13 cellular contexts compared by ENCODE assay signal in genomic region chr9:5841771-5842339, GRCh38. TPM values are rescaled to one million over a fixed set of nuclear protein-coding genes. Genes with fewer than 3 reads are reported as not detected.
DNase-seq lines count a peak whose midpoint lies in the region; ATAC-seq, FAIRE-seq and TF ChIP-seq lines count a peak whose summit lies in the region.
"Not testable (repeated sequence)": the region's sequence is repeated elsewhere in the genome, so short reads cannot be mapped to it uniquely, and the experiment has no call there.
"Had no signal": no experiment of that assay in that cellular context is flagged by ENCODE, and none has a peak within 500 bp of the region (broad histone marks: within the 10 kb centered on the region; RNA-seq: fewer than 3 reads in every experiment).

No MANE protein-coding gene starts in this region.

- peak; percentile 46 for FAIRE-seq in GM12892 (lab: Jason Lieb, UNC)

- not testable (repeated sequence) for H4K20me1 ChIP-seq in PC-9 (ENCODE audit: insufficient read depth)

- not testable (repeated sequence) for H3K9me3 ChIP-seq in PC-9 (ENCODE audit: insufficient read depth, low read depth); naive thymus-derived CD4-positive, alpha-beta T cell (ENCODE audit: control insufficient read depth in 2 of 3, low read length in 3 of 3)

- H3K4me1 Mint-ChIP-seq in activated T-cell treated with anti-CD3 and anti-CD28 coated beads, Interleukin-2, amount 50 U/mL, for 4 hours (ENCODE audit: low read depth): peaks cover 56% of the 10 kb centered on the region
- H3K4me1 Mint-ChIP-seq in activated naive CD8-positive, alpha-beta T cell (ENCODE audit: low read depth): peaks cover 64% of the 10 kb centered on the region
- H3K4me1 Mint-ChIP-seq in naive thymus-derived CD4-positive, alpha-beta T cell: peaks cover 50 to 75% (median 60%) of the 10 kb centered on the region in 7 donors

- not testable (repeated sequence) for H3K9me3 Mint-ChIP-seq in activated T-cell treated with anti-CD3 and anti-CD28 coated beads, Interleukin-2, amount 50 U/mL, for 4 hours; activated naive CD8-positive, alpha-beta T cell (ENCODE audit: low read depth)
- peaks cover 0 to 10% (median 0%) of the 10 kb centered on the region in 11 donors for H3K9me3 Mint-ChIP-seq in naive thymus-derived CD4-positive, alpha-beta T cell

- intact Hi-C loops in PC-9 (cut with micrococcal nuclease; ENCODE audit: unreplicated experiment): loop anchor here (5.0 kb wide), 1 partner anchor 105 kb away; no protein-coding TSS in a partner anchor
- intact Hi-C loops in naive thymus-derived CD4-positive, alpha-beta T cell (cut with micrococcal nuclease): loop anchor here (1.0 to 10.0 kb wide), 8 partner anchors 9 to 1547 kb away; partner anchors contain the start of genes CD274 (in 1 of the 2), ERMP1 (in 1 of the 2), KDM4C (in 1 of the 2) and PLPP6 (in 1 of the 2)

- TF ChIP-seq CTCF in PC-9 (conservative IDR thresholded peaks at IDR 0.05): not testable (repeated sequence)

- peak overlapping the region; percentile 99 for H3K27ac ChIP-seq in PC-9
- not testable (repeated sequence) for H3K27ac ChIP-seq in naive thymus-derived CD4-positive, alpha-beta T cell (ENCODE audit: low read depth, low read length)

- H3K4me3 ChIP-seq in PC-9: not testable (repeated sequence)
- H3K4me3 ChIP-seq in naive thymus-derived CD4-positive, alpha-beta T cell (ENCODE audit: low read length): peak overlapping the region; percentile 35

- not testable (repeated sequence) for H3K27me3 Mint-ChIP-seq in activated T-cell treated with anti-CD3 and anti-CD28 coated beads, Interleukin-2, amount 50 U/mL, for 4 hours (ENCODE audit: low read depth); activated naive CD8-positive, alpha-beta T cell; naive thymus-derived CD4-positive, alpha-beta T cell

- peak overlapping the region; percentile 68 for H3K4me3 Mint-ChIP-seq in activated T-cell treated with anti-CD3 and anti-CD28 coated beads, Interleukin-2, amount 50 U/mL, for 4 hours
- H3K4me3 Mint-ChIP-seq in activated naive CD8-positive, alpha-beta T cell: peak overlapping the region; percentile 78
- H3K4me3 Mint-ChIP-seq in naive thymus-derived CD4-positive, alpha-beta T cell: peak overlapping the region; percentile 72 to 91 (median 81)

- DNase-seq in GM12892 (ENCODE audit: insufficient read length); PC-9: not testable (repeated sequence)
- DNase-seq in activated CD4-positive, alpha-beta T cell treated with anti-CD3 and anti-CD28 coated beads for 48 hours: peak; percentile 74
- DNase-seq in activated T-cell treated with anti-CD3 and anti-CD28 coated beads, Interleukin-2, amount 50 U/mL, for 4 hours: peak; percentile 42
- peak; percentile 16 to 77 (median 67) for DNase-seq in naive thymus-derived CD4-positive, alpha-beta T cell
- DNase-seq in stimulated activated CD8-positive, alpha-beta memory T cell treated with anti-CD3 and anti-CD28 coated beads, Interleukin-12 subunit alpha, Interleukin-12 subunit beta, amount 100 ng/mL, for 4 hours (ENCODE audit: low read depth): peak; percentile 20

- POLR2A ChIA-PET in PC-9 (lab: Charles Lee; ENCODE audit: unreplicated experiment): not testable (repeated sequence)
- POLR2A ChIA-PET in naive thymus-derived CD4-positive, alpha-beta T cell (lab: Charles Lee): interaction anchor here (0.5 to 3.0 kb wide), 11 partner anchors 10 to 926 kb away, joined by 3 to 38 read pairs (median 3); partner anchors contain the start of genes CD274, ERMP1 and KDM4C

- ATAC-seq in activated T-cell treated with anti-CD3 and anti-CD28 coated beads, Interleukin-2, amount 50 U/mL, for 4 hours: peak; percentile 76 to 82
- peak; percentile 76 for ATAC-seq in naive thymus-derived CD4-positive, alpha-beta T cell

- TF ChIP-seq POLR2A in GM12892 (IDR thresholded peaks at IDR 0.05; ENCODE audit: low read depth, low read length): not testable (repeated sequence)

- H3K36me3 ChIP-seq in PC-9 (ENCODE audit: low read depth); naive thymus-derived CD4-positive, alpha-beta T cell (ENCODE audit: control insufficient read depth in 2 of 3, insufficient read depth in 3 of 3, low read length in 3 of 3): not testable (repeated sequence)

- H2AFZ ChIP-seq in PC-9: not testable (repeated sequence)

- H3K4me1 ChIP-seq in PC-9 (replicated peaks; ENCODE audit: insufficient read depth): peaks cover 85% of the 10 kb centered on the region
- H3K4me1 ChIP-seq in naive thymus-derived CD4-positive, alpha-beta T cell (ENCODE audit: control insufficient read depth in 2 of 2, insufficient read depth in 2 of 2, low read length in 2 of 2): peaks cover 45 to 47% of the 10 kb centered on the region in 2 donors

- not testable (repeated sequence) for H3K79me2 ChIP-seq in PC-9 (ENCODE audit: low read depth)

- CTCF ChIA-PET in PC-9 (lab: Charles Lee): not testable (repeated sequence)
- CTCF ChIA-PET in naive thymus-derived CD4-positive, alpha-beta T cell (lab: Charles Lee): interaction anchor here (0.7 to 4.4 kb wide), 6 partner anchors 9 to 45 kb away, joined by 3 to 45 read pairs (median 4); partner anchors contain the start of gene ERMP1

- H3F3A ChIP-seq in PC-9 (ENCODE audit: insufficient read depth, low read depth): peaks cover 61% of the 10 kb centered on the region

- H3K36me3 Mint-ChIP-seq in activated T-cell treated with anti-CD3 and anti-CD28 coated beads, Interleukin-2, amount 50 U/mL, for 4 hours (ENCODE audit: insufficient read depth); activated naive CD8-positive, alpha-beta T cell: not testable (repeated sequence)
- peaks cover 0 to 32% (median 0%) of the 10 kb centered on the region in 5 donors for H3K36me3 Mint-ChIP-seq in naive thymus-derived CD4-positive, alpha-beta T cell

- BruUV-seq in PC-9 (replicated peaks; lab: Mats Ljungman, UMichigan): not testable (repeated sequence)

- H3K4me2 ChIP-seq in PC-9: peak overlapping the region; percentile 71; the same call in 1 of the 2 replicates

- peak overlapping the region; percentile 83 for H3K27ac Mint-ChIP-seq in activated naive CD8-positive, alpha-beta T cell
- peak overlapping the region; percentile 76 to 95 (median 91) for H3K27ac Mint-ChIP-seq in naive thymus-derived CD4-positive, alpha-beta T cell

- H3K27me3 ChIP-seq in PC-9 (ENCODE audit: insufficient read depth, low read depth); naive thymus-derived CD4-positive, alpha-beta T cell (ENCODE audit: control insufficient read depth in 2 of 2, insufficient read depth in 2 of 2, low read length in 2 of 2): not testable (repeated sequence)

- not testable (repeated sequence) for H3K9me2 ChIP-seq in PC-9 (ENCODE audit: insufficient read depth)

RNA-seq across cellular contexts. Expression of gene ERMP1, which starts 8.9 kb away (rescaled TPM):
- polyA plus RNA-seq in GM12892 (2012; ENCODE audit: missing spikeins): 8.4 TPM
- 51.0 and 64.6 TPM in 2 replicates for total RNA-seq in PC-9 (2021)
- 1 to 10 TPM; 6.7 to 7.5 (median 6.9) TPM for total RNA-seq in activated T-cell treated with anti-CD3 and anti-CD28 coated beads, Interleukin-2, amount 50 U/mL, for 4 hours
- total RNA-seq in naive thymus-derived CD4-positive, alpha-beta T cell: 10 to 100 TPM in 4 of 5 experiments, 1 to 10 TPM in 1; 9.5 to 37.1 (median 20.0) TPM
- polyA plus RNA-seq in naive thymus-derived CD4-positive, alpha-beta T cell: 1 to 10 TPM; 7.3 to 9.7 TPM

RNA-seq across cellular contexts. Expression of gene MLANA, which starts 48.8 kb away (rescaled TPM):
- 0.64 TPM for polyA plus RNA-seq in GM12892 (2012; ENCODE audit: missing spikeins)
- total RNA-seq in PC-9 (2021): not detected in 2 replicates
- total RNA-seq in activated T-cell treated with anti-CD3 and anti-CD28 coated beads, Interleukin-2, amount 50 U/mL, for 4 hours: not detected
- total RNA-seq in naive thymus-derived CD4-positive, alpha-beta T cell: not detected
- polyA plus RNA-seq in naive thymus-derived CD4-positive, alpha-beta T cell: under 1 TPM; 0.38 to 0.97 TPM
- total RNA-seq: cardiac muscle cell; left cardiac atrium; osteoblast; sigmoid colon; T-helper 2 cell treated with Interferon-gamma antibody and Interleukin-4, amounts not matched to agents 100 ng/mL and 5 ng/mL, for 36 hours; urinary bladder had no signal
- polyA plus RNA-seq: sigmoid colon, urinary bladder had no signal
